ENCODE assay signal across 10 cellular contexts in the genomic region with DNA sequence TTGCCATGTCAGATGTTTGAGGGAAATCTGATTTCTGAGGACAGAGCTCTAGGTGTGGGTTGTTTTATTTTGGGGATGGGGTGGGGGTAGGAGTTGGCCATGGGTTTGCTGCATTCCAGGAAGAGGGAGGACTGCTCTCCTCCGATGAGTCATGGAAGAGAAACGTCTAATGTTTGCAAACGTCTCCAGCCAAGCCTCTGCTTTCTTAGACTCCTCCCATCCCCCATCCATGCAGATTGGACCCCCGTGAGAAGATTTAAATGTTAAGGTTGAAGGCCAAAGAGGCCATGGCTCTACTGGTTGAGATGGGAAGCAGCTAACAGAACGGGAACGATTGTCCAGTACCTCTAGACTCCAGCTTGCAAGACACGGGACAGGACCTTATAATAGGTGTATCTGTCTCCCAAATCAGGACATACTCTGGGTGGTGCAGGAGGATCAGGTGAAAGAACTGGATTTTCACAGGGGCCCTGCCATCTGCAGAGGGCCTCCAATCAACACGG. TPM values are rescaled to one million over a fixed set of nuclear protein-coding genes. Genes with fewer than 3 reads are reported as not detected.
DNase-seq lines count a peak whose midpoint lies in the region; ATAC-seq and TF ChIP-seq lines count a peak whose summit lies in the region.
"Had no signal": no experiment of that assay in that cellular context is flagged by ENCODE, and none has a peak within 500 bp of the region (broad histone marks: within the 10 kb centered on the region; RNA-seq: fewer than 3 reads in every experiment).

No MANE protein-coding gene starts in this region.

- H3K27me3 Mint-ChIP-seq in endodermal cell (ENCODE audit: insufficient read depth) = peaks cover 1% of the 10 kb centered on the region
- H3K27me3 Mint-ChIP-seq in naive thymus-derived CD4-positive, alpha-beta T cell = peaks cover 0 to 62% (median 5%) of the 10 kb centered on the region in 5 donors

- WGBS in endodermal cell (ENCODE audit: insufficient coverage in 1 of 2, insufficient read length in 1 of 2), 2 experiments = 67 to 70% methylated on average over 4 to 6 of the region's 8 CpGs

- peaks cover 42% of the 10 kb centered on the region for H3K4me1 Mint-ChIP-seq in endodermal cell
- peaks cover 0 to 2% (median 0%) of the 10 kb centered on the region in 7 donors for H3K4me1 Mint-ChIP-seq in naive thymus-derived CD4-positive, alpha-beta T cell

- H3K9ac ChIP-seq in endodermal cell (ENCODE audit: extremely low read depth, low read length, poor library complexity, severe bottlenecking) (no peak overlapping the region), mucosa of stomach (ENCODE audit: low read length) (no peak overlapping the region)

- POLR2A ChIA-PET in naive thymus-derived CD4-positive, alpha-beta T cell (lab: Charles Lee) = interaction anchor here (0.6 to 1.3 kb wide), 2 partner anchors 11 to 434 kb away, joined by 3 to 4 read pairs; no protein-coding TSS in a partner anchor

- H3K27ac ChIP-seq in endodermal cell (ENCODE audit: low read depth, low read length) = no peak overlapping the region
- no peak overlapping the region for H3K27ac ChIP-seq in naive thymus-derived CD4-positive, alpha-beta T cell (ENCODE audit: low read depth, low read length)

- H3K4me3 Mint-ChIP-seq in endodermal cell = peak overlapping the region; percentile 5
- no peak overlapping the region for H3K4me3 Mint-ChIP-seq in naive thymus-derived CD4-positive, alpha-beta T cell
- H3K4me3 Mint-ChIP-seq: dendritic cell treated with granulocyte-macrophage colony-stimulating factor and Interleukin-4, amounts not matched to agents 40 ng/mL and 50 ng/mL, for 4 days had no signal

- H3K9me3 ChIP-seq in endodermal cell (ENCODE audit: control insufficient read depth, low read length) = no peaks in the 10 kb centered on the region
- H3K9me3 ChIP-seq in mucosa of stomach (ENCODE audit: control insufficient read depth, low read length) = no peaks in the 10 kb centered on the region
- H3K9me3 ChIP-seq in naive thymus-derived CD4-positive, alpha-beta T cell (ENCODE audit: control insufficient read depth in 2 of 3, low read length in 3 of 3) = no peaks in the 10 kb centered on the region

- no peaks in the 10 kb centered on the region for H3K36me3 ChIP-seq in endodermal cell (ENCODE audit: control insufficient read depth, insufficient read depth, low read length)
- H3K36me3 ChIP-seq in mucosa of stomach (ENCODE audit: control insufficient read depth, insufficient read depth, low read length) = no peaks in the 10 kb centered on the region
- no peaks in the 10 kb centered on the region for H3K36me3 ChIP-seq in naive thymus-derived CD4-positive, alpha-beta T cell (ENCODE audit: control insufficient read depth in 2 of 3, insufficient read depth in 3 of 3, low read length in 3 of 3)

- CTCF ChIA-PET in naive thymus-derived CD4-positive, alpha-beta T cell (lab: Charles Lee) = no interaction called here

- no peaks in the 10 kb centered on the region for H3K36me3 Mint-ChIP-seq in endodermal cell (ENCODE audit: low read depth)
- H3K36me3 Mint-ChIP-seq in naive thymus-derived CD4-positive, alpha-beta T cell = no peaks in the 10 kb centered on the region

- DNase-seq in AG09319 (ENCODE audit: extremely low read depth, low read depth) (peak; percentile 32), NCI-H2171 (lab: John Stamatoyannopoulos, UW) (peak; percentile 47), endodermal cell (peak; percentile 81), NCI-H446 (lab: John Stamatoyannopoulos, UW) (no peak), NCI-H2196 treated with DMSO at 0.1 percent for 48 hours (lab: John Stamatoyannopoulos, UW; ENCODE audit: unreplicated experiment) (no peak)
- DNase-seq in naive thymus-derived CD4-positive, alpha-beta T cell = no peak
- DNase-seq: DND-41 had no signal

- intact Hi-C loops in naive thymus-derived CD4-positive, alpha-beta T cell (cut with micrococcal nuclease) = no loop called here

- H3K27me3 ChIP-seq in endodermal cell (ENCODE audit: control insufficient read depth, insufficient read depth, low read length, poor library complexity, severe bottlenecking) (no peaks in the 10 kb centered on the region), mucosa of stomach (ENCODE audit: control insufficient read depth, insufficient read depth, low read length) (no peaks in the 10 kb centered on the region)
- no peaks in the 10 kb centered on the region for H3K27me3 ChIP-seq in naive thymus-derived CD4-positive, alpha-beta T cell (ENCODE audit: control insufficient read depth in 2 of 2, insufficient read depth in 2 of 2, low read length in 2 of 2)

- H3K4me1 ChIP-seq in endodermal cell (ENCODE audit: control insufficient read depth, insufficient read depth, low read length) (peaks cover 14% of the 10 kb centered on the region), mucosa of stomach (ENCODE audit: control insufficient read depth, insufficient read depth, low read length) (peaks cover 23% of the 10 kb centered on the region)
- no peaks in the 10 kb centered on the region for H3K4me1 ChIP-seq in naive thymus-derived CD4-positive, alpha-beta T cell (ENCODE audit: control insufficient read depth in 2 of 2, insufficient read depth in 2 of 2, low read length in 2 of 2)

- ATAC-seq in naive thymus-derived CD4-positive, alpha-beta T cell = no peak
- ATAC-seq in HG02840 (IDR thresholded peaks at IDR 0.05; ENCODE audit: low FRiP score, unreplicated experiment) = no peak

- TF ChIP-seq CTCF in AG09319 (IDR thresholded peaks at IDR 0.05; ENCODE audit: low read depth, low read length) (no peak), endodermal cell (conservative IDR thresholded peaks at IDR 0.05) (no peak)

- peak overlapping the region; percentile 12 for H3K4me3 ChIP-seq in endodermal cell (ENCODE audit: low read length)
- H3K4me3 ChIP-seq in mucosa of stomach (ENCODE audit: low read length) = peak overlapping the region; percentile 6
- H3K4me3 ChIP-seq in naive thymus-derived CD4-positive, alpha-beta T cell (ENCODE audit: low read length) = no peak overlapping the region

- no peaks in the 10 kb centered on the region for H3K9me3 Mint-ChIP-seq in endodermal cell
- H3K9me3 Mint-ChIP-seq in naive thymus-derived CD4-positive, alpha-beta T cell = no peaks in the 10 kb centered on the region
- H3K9me3 Mint-ChIP-seq: dendritic cell treated with granulocyte-macrophage colony-stimulating factor and Interleukin-4, amounts not matched to agents 40 ng/mL and 50 ng/mL, for 4 days had no signal

- peak overlapping the region; percentile 61 for H3K27ac Mint-ChIP-seq in endodermal cell
- no peak overlapping the region for H3K27ac Mint-ChIP-seq in naive thymus-derived CD4-positive, alpha-beta T cell
- H3K27ac Mint-ChIP-seq: dendritic cell treated with granulocyte-macrophage colony-stimulating factor and Interleukin-4, amounts not matched to agents 40 ng/mL and 50 ng/mL, for 4 days had no signal

RNA-seq across cellular contexts. Expression of gene ATP2A2, which starts 11.4 kb away (rescaled TPM):
- total RNA-seq in endodermal cell = 100 to 1,000 TPM; 151 to 235 TPM
- polyA plus RNA-seq in endodermal cell (2013, experiment 1 of 2) = 164 TPM
- 164 TPM for polyA plus RNA-seq in endodermal cell (2013, experiment 2 of 2)
- total RNA-seq in naive thymus-derived CD4-positive, alpha-beta T cell = 100 to 1,000 TPM in 2 of 5 experiments, 10 to 100 TPM in 3; 81.4 to 160 (median 83.9) TPM
- polyA plus RNA-seq in naive thymus-derived CD4-positive, alpha-beta T cell = 1 to 10 TPM; 2.1 to 2.5 TPM

Comparison
In these comparisons a context has a peak if more than half of its experiments do, and no peak if none do; other contexts are left out.
1. DNase-seq: peak in AG09319 (single experiment), NCI-H2171 (single experiment) and endodermal cell (single experiment); none in naive thymus-derived CD4-positive, alpha-beta T cell (0 of 9), NCI-H446 (0 of 2) and NCI-H2196 treated with DMSO at 0.1 percent for 48 hours (single experiment).